8 cellular contexts compared by ENCODE assay signal in genomic region chr17:64145751-64146417, GRCh38. TPM values are rescaled to one million over a fixed set of nuclear protein-coding genes. Genes with fewer than 3 reads are reported as not detected.
DNase-seq lines count a peak whose midpoint lies in the region; ATAC-seq, FAIRE-seq and TF ChIP-seq lines count a peak whose summit lies in the region.

No MANE protein-coding gene starts in this region.

- no peaks in the 10 kb centered on the region for H4K20me1 ChIP-seq in SU-DHL-6 (ENCODE audit: low read depth, low read length)

- H3K4me3 Mint-ChIP-seq in type B pancreatic cell, result no peak overlapping the region

- TF ChIP-seq CTCF in SU-DHL-6 (IDR thresholded peaks at IDR 0.05; ENCODE audit: insufficient read depth, low read length, poor library complexity, severe bottlenecking), result no peak
- TF ChIP-seq CTCF in heart right ventricle (IDR thresholded peaks at IDR 0.05), result peak in 3 of 9 donors; percentile 9 to 28 (median 24)
- no peak for TF ChIP-seq CTCF in type B pancreatic cell (conservative IDR thresholded peaks at IDR 0.05)

- ATAC-seq in HG02798 (IDR thresholded peaks at IDR 0.05; ENCODE audit: poor library complexity, unreplicated experiment) (peak; percentile 94), heart right ventricle (peak; percentile 95 to 97 (median 96))

- H3K36me3 ChIP-seq in SU-DHL-6 (ENCODE audit: low read length) (peaks cover 10% of the 10 kb centered on the region; the same call in 1 of the 2 replicates), heart right ventricle (peaks cover 0 to 27% (median 9%) of the 10 kb centered on the region in 9 donors)

- H3K27me3 Mint-ChIP-seq in type B pancreatic cell, result no peaks in the 10 kb centered on the region

- H3K9me3 ChIP-seq in SU-DHL-6 (ENCODE audit: insufficient read depth, low read length) (no peaks in the 10 kb centered on the region), heart right ventricle (no peaks in the 10 kb centered on the region)

- peak; percentile 99 for TF ChIP-seq POLR2A in GM12892 (IDR thresholded peaks at IDR 0.05; ENCODE audit: low read depth, low read length)

- no peak overlapping the region for H3K27ac Mint-ChIP-seq in type B pancreatic cell

- DNase-seq in GM12892 (ENCODE audit: insufficient read length) (peak; percentile 80), NCI-H1417 treated with DMSO at 0.1 percent for 48 hours (lab: John Stamatoyannopoulos, UW) (peak; percentile 95), heart right ventricle (peak; percentile 94 to 98), pons (ENCODE audit: low spot score) (peak; percentile 100), type B pancreatic cell (ENCODE audit: extremely low spot score, unreplicated experiment) (peak; percentile 91)

- H3K4me2 ChIP-seq in SU-DHL-6 (ENCODE audit: low read depth, low read length, poor library complexity, severe bottlenecking), result peak overlapping the region; percentile 71

- H3K4me3 ChIP-seq in SU-DHL-6 (ENCODE audit: insufficient read depth, low read length, poor library complexity, severe bottlenecking) (peak overlapping the region; percentile 82), heart right ventricle (peak overlapping the region; percentile 64 to 94 (median 76))

- WGBS in adipose tissue, 3 donors, result 0 to 1% (median 0%) methylated on average over 51 of the region's 51 CpGs
- WGBS in heart right ventricle, 2 donors, result 0 to 1% methylated on average over 51 of the region's 51 CpGs

- peaks cover 38% of the 10 kb centered on the region for H3F3A ChIP-seq in SU-DHL-6 (ENCODE audit: insufficient read depth)

- H3K9ac ChIP-seq in SU-DHL-6 (ENCODE audit: low read length), result peak overlapping the region; percentile 99

- peaks cover 15% of the 10 kb centered on the region for H3K36me3 Mint-ChIP-seq in type B pancreatic cell

- H3K79me2 ChIP-seq in SU-DHL-6 (ENCODE audit: insufficient read depth, low read length), result peaks cover 13% of the 10 kb centered on the region; the same call in 1 of the 2 replicates

- H3K9me3 Mint-ChIP-seq in type B pancreatic cell, result no peaks in the 10 kb centered on the region

- H3K9me2 ChIP-seq in SU-DHL-6 (replicated peaks; ENCODE audit: insufficient read depth, low read length), result no peaks in the 10 kb centered on the region

- H3K27me3 ChIP-seq in SU-DHL-6 (ENCODE audit: low read length) (no peaks in the 10 kb centered on the region), heart right ventricle (no peaks in the 10 kb centered on the region)

- FAIRE-seq in GM12892 (lab: Jason Lieb, UNC), result peak; percentile 92

- peaks cover 6 to 45% (median 38%) of the 10 kb centered on the region in 9 donors for H3K4me1 ChIP-seq in heart right ventricle

- H3K4me1 Mint-ChIP-seq in type B pancreatic cell (ENCODE audit: unreplicated experiment), result peaks cover 22% of the 10 kb centered on the region

- H3K27ac ChIP-seq in SU-DHL-6 (ENCODE audit: low read depth, low read length) (peak overlapping the region; percentile 87), adipose tissue (ENCODE audit: low read depth, low read length) (peak overlapping the region; percentile 68), heart right ventricle (peak overlapping the region; percentile 85 to 99 (median 96))

- H2AFZ ChIP-seq in SU-DHL-6 (ENCODE audit: low read depth, low read length, severe bottlenecking), result peak overlapping the region; percentile 75

- intact Hi-C loops in heart right ventricle (cut with DNase I), result loop anchor here (2.0 to 5.0 kb wide), 5 partner anchors 116 to 137 kb away; partner anchors contain the start of gene TEX2 (in 4 of the 10)

RNA-seq across cellular contexts. Expression of gene ERN1, which starts 15.9 kb away (rescaled TPM):
- 7.7 TPM for polyA plus RNA-seq in GM12892 (2012; ENCODE audit: missing spikeins)
- polyA plus RNA-seq in adipose tissue (10 to 100 TPM in 1 of 3 donors, 1 to 10 TPM in 2; 2.0 to 26.5 (median 9.3) TPM), heart right ventricle (1 to 10 TPM; 2.2 to 2.9 TPM)
- total RNA-seq in heart right ventricle (10 to 100 TPM in 3 of 10 donors, 1 to 10 TPM in 7; 5.0 to 16.6 (median 7.6) TPM), type B pancreatic cell (ENCODE audit: low replicate concordance) (12.1 and 13.9 TPM in 2 replicates)

Comparison
In these comparisons a context has a peak if more than half of its experiments do, and no peak if none do; other contexts are left out.
1. Peak in every context shown above with its lines: DNase-seq, ATAC-seq, H3K4me3 ChIP-seq and H3K27ac ChIP-seq.